In the genomic region with DNA sequence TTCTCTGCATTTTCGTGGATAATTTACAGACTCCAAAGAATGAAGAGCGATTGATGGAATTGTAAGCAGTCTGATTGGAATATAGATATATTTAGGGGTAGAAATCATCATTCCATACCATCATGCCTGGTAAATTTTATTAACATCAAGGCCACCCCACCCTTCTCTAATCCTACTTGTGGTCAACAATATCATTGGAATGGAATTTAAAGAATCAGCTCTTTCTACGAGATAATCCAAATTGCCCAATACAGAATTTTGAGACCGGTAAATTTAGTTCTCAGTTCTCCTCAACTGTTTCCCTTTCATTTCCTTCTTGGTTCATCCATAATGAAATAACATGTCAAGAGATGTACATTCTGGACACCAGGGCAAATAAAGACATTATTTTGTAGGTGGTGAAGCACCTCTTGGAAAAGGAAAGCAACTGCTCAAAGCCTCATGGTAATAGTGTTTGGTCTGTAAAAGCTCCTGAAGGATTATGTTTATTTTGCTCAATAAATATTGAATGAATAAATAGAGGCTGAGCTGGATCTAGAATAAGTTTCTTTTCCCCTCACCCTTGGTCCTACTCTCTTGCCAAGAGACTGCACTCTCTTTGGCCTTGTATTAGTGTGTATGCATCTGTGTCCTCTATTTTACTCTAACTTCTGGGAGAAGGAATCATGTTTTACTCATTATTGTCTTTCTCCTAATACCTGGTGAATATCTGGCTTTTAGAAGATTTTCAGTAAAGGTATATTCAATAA, we compare ENCODE assay signal across 1 cellular context.
TF ChIP-seq lines count a peak whose summit lies in the region.

No MANE protein-coding gene starts in this region.

TF ChIP-seq in GM23338, 12 proteins besides CTCF, POLR2A, EP300 and RAD21 (continued from another document):
- TF ChIP-seq REST (IDR thresholded peaks at IDR 0.05; ENCODE audit: unreplicated experiment) (no peak), ZNF114 (CRISPR knock-in tag; IDR thresholded peaks at IDR 0.05) (no peak), ZNF331 (CRISPR knock-in tag; IDR thresholded peaks at IDR 0.05; ENCODE audit: low read depth) (no peak)
TF ChIP-seq in GM23338: peak in this region for 0.
